In genomic region chr12:68812553-68813241, GRCh38 we compare ENCODE assay signal across 12 cellular contexts. TPM values are rescaled to one million over a fixed set of nuclear protein-coding genes. Genes with fewer than 3 reads are reported as not detected.
DNase-seq lines count a peak whose midpoint lies in the region; ATAC-seq and TF ChIP-seq lines count a peak whose summit lies in the region.
"Had no signal": no experiment of that assay in that cellular context is flagged by ENCODE, and none has a peak within 500 bp of the region (broad histone marks: within the 10 kb centered on the region; RNA-seq: fewer than 3 reads in every experiment).

No MANE protein-coding gene starts in this region.

- H3K9me3 Mint-ChIP-seq in stimulated activated naive CD8-positive, alpha-beta T cell treated with anti-CD3 and anti-CD28 coated beads, Interleukin-15, Interleukin-2, amounts not matched to agents 100 ng/mL and 50 ng/mL, for 24 hours = no peaks in the 10 kb centered on the region
- H3K9me3 Mint-ChIP-seq in activated T-helper 1 cell treated with anti-CD3 and anti-CD28 coated beads, Interleukin-12 subunit alpha, Interleukin-12 subunit beta, Interleukin-2, Interleukin-4 antibody, amounts not matched to agents 30 ng/mL and 10 ng/mL and 1 ng/mL, durations not matched to agents 14 hours and 24 hours and 36 hours = no peaks in the 10 kb centered on the region

- peak overlapping the region; percentile 38 for H3K4me3 Mint-ChIP-seq in stimulated activated naive CD8-positive, alpha-beta T cell treated with anti-CD3 and anti-CD28 coated beads, Interleukin-15, Interleukin-2, amounts not matched to agents 100 ng/mL and 50 ng/mL, for 24 hours
- H3K4me3 Mint-ChIP-seq in activated T-helper 1 cell treated with anti-CD3 and anti-CD28 coated beads, Interleukin-12 subunit alpha, Interleukin-12 subunit beta, Interleukin-2, Interleukin-4 antibody, amounts not matched to agents 30 ng/mL and 10 ng/mL and 1 ng/mL, durations not matched to agents 14 hours and 24 hours and 36 hours = peak overlapping the region; percentile 46

- H3K4me1 ChIP-seq in vagina (peaks cover 64% of the 10 kb centered on the region), thyroid gland (peaks cover 5 to 6% of the 10 kb centered on the region in 2 donors)
- H3K4me1 ChIP-seq: Caco-2, HAP-1 had no signal

- intact Hi-C loops in activated T-helper 1 cell treated with anti-CD3 and anti-CD28 coated beads, Interleukin-12 subunit alpha, Interleukin-12 subunit beta, Interleukin-2, Interleukin-4 antibody, amounts not matched to agents 30 ng/mL and 10 ng/mL and 1 ng/mL, durations not matched to agents 14 hours and 24 hours and 36 hours (cut with micrococcal nuclease) = no loop called here
- intact Hi-C loops in vagina (cut with DNase I) (no loop called here), thyroid gland (cut with DNase I) (no loop called here)

- TF ChIP-seq POLR2A in vagina (IDR thresholded peaks at IDR 0.05) = no peak
- no peak for TF ChIP-seq POLR2A in thyroid gland (IDR thresholded peaks at IDR 0.05)

- WGBS in thyroid gland, 2 donors = 73 to 95% methylated on average over 1 of the region's 1 CpG

- H3K9me3 ChIP-seq in vagina = no peaks in the 10 kb centered on the region
- no peaks in the 10 kb centered on the region for H3K9me3 ChIP-seq in thyroid gland
- H3K9me3 ChIP-seq: Caco-2, HAP-1 had no signal

- peaks cover 74% of the 10 kb centered on the region for H3K36me3 Mint-ChIP-seq in stimulated activated naive CD8-positive, alpha-beta T cell treated with anti-CD3 and anti-CD28 coated beads, Interleukin-15, Interleukin-2, amounts not matched to agents 100 ng/mL and 50 ng/mL, for 24 hours (ENCODE audit: low read depth)
- H3K36me3 Mint-ChIP-seq in activated T-helper 1 cell treated with anti-CD3 and anti-CD28 coated beads, Interleukin-12 subunit alpha, Interleukin-12 subunit beta, Interleukin-2, Interleukin-4 antibody, amounts not matched to agents 30 ng/mL and 10 ng/mL and 1 ng/mL, durations not matched to agents 14 hours and 24 hours and 36 hours (ENCODE audit: low read depth) = peaks cover 59% of the 10 kb centered on the region

- H3K27me3 Mint-ChIP-seq in stimulated activated naive CD8-positive, alpha-beta T cell treated with anti-CD3 and anti-CD28 coated beads, Interleukin-15, Interleukin-2, amounts not matched to agents 100 ng/mL and 50 ng/mL, for 24 hours = no peaks in the 10 kb centered on the region
- peaks cover 2% of the 10 kb centered on the region for H3K27me3 Mint-ChIP-seq in activated T-helper 1 cell treated with anti-CD3 and anti-CD28 coated beads, Interleukin-12 subunit alpha, Interleukin-12 subunit beta, Interleukin-2, Interleukin-4 antibody, amounts not matched to agents 30 ng/mL and 10 ng/mL and 1 ng/mL, durations not matched to agents 14 hours and 24 hours and 36 hours (ENCODE audit: insufficient read depth)

- H3K27me3 ChIP-seq in kidney epithelial cell (ENCODE audit: control insufficient read depth, insufficient read depth, low read length) (no peaks in the 10 kb centered on the region), vagina (no peaks in the 10 kb centered on the region), thyroid gland (no peaks in the 10 kb centered on the region)

- H3K36me3 ChIP-seq in kidney epithelial cell (ENCODE audit: control insufficient read depth, insufficient read depth, low read length) (no peaks in the 10 kb centered on the region), vagina (peaks cover 0 to 61% of the 10 kb centered on the region in 2 donors), thyroid gland (peaks cover 0 to 29% of the 10 kb centered on the region in 2 donors)

- H3K4me1 Mint-ChIP-seq in stimulated activated naive CD8-positive, alpha-beta T cell treated with anti-CD3 and anti-CD28 coated beads, Interleukin-15, Interleukin-2, amounts not matched to agents 100 ng/mL and 50 ng/mL, for 24 hours (ENCODE audit: low read depth) = peaks cover 60% of the 10 kb centered on the region
- H3K4me1 Mint-ChIP-seq in activated T-helper 1 cell treated with anti-CD3 and anti-CD28 coated beads, Interleukin-12 subunit alpha, Interleukin-12 subunit beta, Interleukin-2, Interleukin-4 antibody, amounts not matched to agents 30 ng/mL and 10 ng/mL and 1 ng/mL, durations not matched to agents 14 hours and 24 hours and 36 hours (ENCODE audit: low read depth) = peaks cover 64% of the 10 kb centered on the region

- H3K27ac ChIP-seq in vagina (peak overlapping the region; percentile 2), thyroid gland (peak overlapping the region in 1 of 3 donors; percentile 34)
- H3K27ac ChIP-seq: HL-60 had no signal

- no peak for DNase-seq in stimulated activated naive CD8-positive, alpha-beta T cell treated with anti-CD3 and anti-CD28 coated beads, Interleukin-15, Interleukin-2, amounts not matched to agents 100 U/mL and 50 U/mL, for 24 hours
- no peak for DNase-seq in activated T-helper 1 cell treated with anti-CD3 and anti-CD28 coated beads, Interleukin-12 subunit alpha, Interleukin-12 subunit beta, Interleukin-2, Interleukin-4 antibody, amounts not matched to agents 30 ng/mL and 10 ng/mL and 1 ng/mL, durations not matched to agents 14 hours and 24 hours and 36 hours (ENCODE audit: low spot score)
- DNase-seq in kidney epithelial cell (ENCODE audit: low read depth) = no peak
- no peak for DNase-seq in vagina (ENCODE audit: extremely low spot score in 2 of 2)
- DNase-seq in thyroid gland = no peak
- no peak for DNase-seq in GDM1 (lab: John Stamatoyannopoulos, UW)
- DNase-seq in NCI-H1694 treated with DMSO at 0.1 percent for 48 hours (lab: John Stamatoyannopoulos, UW) = no peak
- DNase-seq: Caco-2, NCI-H2029 had no signal

- no peak overlapping the region for H3K27ac Mint-ChIP-seq in stimulated activated naive CD8-positive, alpha-beta T cell treated with anti-CD3 and anti-CD28 coated beads, Interleukin-15, Interleukin-2, amounts not matched to agents 100 ng/mL and 50 ng/mL, for 24 hours
- peak overlapping the region; percentile 37 for H3K27ac Mint-ChIP-seq in activated T-helper 1 cell treated with anti-CD3 and anti-CD28 coated beads, Interleukin-12 subunit alpha, Interleukin-12 subunit beta, Interleukin-2, Interleukin-4 antibody, amounts not matched to agents 30 ng/mL and 10 ng/mL and 1 ng/mL, durations not matched to agents 14 hours and 24 hours and 36 hours

- TF ChIP-seq CTCF in kidney epithelial cell (IDR thresholded peaks at IDR 0.05; ENCODE audit: insufficient read depth, low read length, poor library complexity, severe bottlenecking) (no peak), vagina (IDR thresholded peaks at IDR 0.05) (no peak), thyroid gland (IDR thresholded peaks at IDR 0.05) (no peak)

- peak overlapping the region; percentile 16 for H3K4me3 ChIP-seq in kidney epithelial cell (ENCODE audit: low read depth, low read length)
- H3K4me3 ChIP-seq in vagina = no peak overlapping the region
- H3K4me3 ChIP-seq in thyroid gland (replicated peaks in 1 of 3) = no peak overlapping the region
- H3K4me3 ChIP-seq: HAP-1 had no signal

- ATAC-seq in stimulated activated naive CD8-positive, alpha-beta T cell treated with anti-CD3 and anti-CD28 coated beads, Interleukin-15, Interleukin-2, amounts not matched to agents 100 U/mL and 50 U/mL, for 24 hours = no peak

RNA-seq across cellular contexts. Expression of gene MDM2, which starts 4.7 kb away (rescaled TPM):
- total RNA-seq in activated T-helper 1 cell treated with anti-CD3 and anti-CD28 coated beads, Interleukin-12 subunit alpha, Interleukin-12 subunit beta, Interleukin-2, Interleukin-4 antibody, amounts not matched to agents 30 ng/mL and 10 ng/mL and 1 ng/mL, durations not matched to agents 14 hours and 24 hours and 36 hours = 279 and 303 TPM in 2 replicates
- total RNA-seq in kidney epithelial cell (160 and 195 TPM in 2 replicates), vagina (75.9 TPM), thyroid gland (100 to 1,000 TPM in 2 of 4 donors, 10 to 100 TPM in 2; 56.7 to 124 (median 91.6) TPM)
